ENCODE assay signal across 20 cellular contexts in genomic region chr5:95673076-95673475, GRCh38. TPM values are rescaled to one million over a fixed set of nuclear protein-coding genes. Genes with fewer than 3 reads are reported as not detected.
DNase-seq lines count a peak whose midpoint lies in the region; ATAC-seq, FAIRE-seq and TF ChIP-seq lines count a peak whose summit lies in the region.
"Had no signal": no experiment of that assay in that cellular context is flagged by ENCODE, and none has a peak within 500 bp of the region (broad histone marks: within the 10 kb centered on the region; RNA-seq: fewer than 3 reads in every experiment).

No MANE protein-coding gene starts in this region.

- WGBS in adrenal gland, 4 donors = 42 to 58% (median 52%) methylated on average over 3 of the region's 3 CpGs
- WGBS in pancreas, 2 donors = 48 to 60% methylated on average over 3 of the region's 3 CpGs

- TF ChIP-seq CTCF in adrenal gland (IDR thresholded peaks at IDR 0.05) (no peak), foreskin fibroblast (IDR thresholded peaks at IDR 0.05; ENCODE audit: low read depth, low read length) (no peak), pancreas (IDR thresholded peaks at IDR 0.05) (no peak)

- peak in 3 of 4 donors; percentile 43 to 49 (median 46) for ATAC-seq in pancreas
- no peak for ATAC-seq in GM18498 (IDR thresholded peaks at IDR 0.05; ENCODE audit: unreplicated experiment)

- TF ChIP-seq POLR2A in adrenal gland (IDR thresholded peaks at IDR 0.05) = no peak

- peak; percentile 39 for DNase-seq in EH (ENCODE audit: low read depth)
- peak in 5 of 7 donors; percentile 20 to 56 (median 32) for DNase-seq in adrenal gland
- DNase-seq in foreskin fibroblast = peak; percentile 27 to 68
- no peak for DNase-seq in pancreas
- no peak for DNase-seq in OCI-M2 (lab: John Stamatoyannopoulos, UW; ENCODE audit: unreplicated experiment)
- DNase-seq in stimulated activated CD4-positive, alpha-beta T cell treated with anti-CD3 and anti-CD28 coated beads, Interleukin-15, amount 100 ng/mL, for 24 hours = no peak
- no peak for DNase-seq in NCI-H2107 treated with DMSO at 0.1 percent for 48 hours (lab: John Stamatoyannopoulos, UW; ENCODE audit: unreplicated experiment)
- DNase-seq: activated CD4-positive, CD25-positive, alpha-beta regulatory T cell treated with anti-CD3 and anti-CD28 coated beads, Interleukin-2, amount 50 U/mL, for 72 hours; activated naive CD4-positive, alpha-beta T cell treated with anti-CD3 and anti-CD28 coated beads, Interleukin-2, amount 50 U/mL, for 16 hours; AML-193; DMS153; MM.1S; naive B cell; NCI-H2081; stimulated activated CD4-positive, alpha-beta T cell treated with anti-CD3 and anti-CD28 coated beads, Interleukin-4, amount 100 ng/mL, for 24 hours had no signal

- intact Hi-C loops in adrenal gland (cut with DNase I) = no loop called here
- intact Hi-C loops in pancreas (cut with DNase I) = no loop called here

- H3K4me3 ChIP-seq in adrenal gland (no peak overlapping the region), foreskin fibroblast (ENCODE audit: low read depth in 1 of 2, low read length in 2 of 2) (no peak overlapping the region), pancreas (no peak overlapping the region)
- H3K4me3 ChIP-seq: cardiac muscle cell, heart right ventricle had no signal

- H3K9me3 ChIP-seq in adrenal gland (replicated peaks in 1 of 3) (no peaks in the 10 kb centered on the region), pancreas (no peaks in the 10 kb centered on the region)
- H3K9me3 ChIP-seq: heart right ventricle had no signal

- FAIRE-seq in pancreas (lab: Jason Lieb, UNC) = no peak

- H3K4me1 ChIP-seq in adrenal gland (replicated peaks in 1 of 2) (peaks cover 5 to 22% of the 10 kb centered on the region in 2 donors), pancreas (peaks cover 0 to 4% (median 0%) of the 10 kb centered on the region in 3 donors)

- H3K27ac ChIP-seq in adrenal gland (peak overlapping the region in 1 of 5 donors; percentile 13), pancreas (no peak overlapping the region)
- H3K27ac ChIP-seq: cardiac muscle cell, heart right ventricle had no signal

- no peaks in the 10 kb centered on the region for H3K27me3 ChIP-seq in adrenal gland
- H3K27me3 ChIP-seq in pancreas = no peaks in the 10 kb centered on the region
- H3K27me3 ChIP-seq: cardiac muscle cell, heart right ventricle had no signal

- H3K36me3 ChIP-seq in adrenal gland (replicated peaks in 1 of 2) (no peaks in the 10 kb centered on the region), pancreas (no peaks in the 10 kb centered on the region)
- H3K36me3 ChIP-seq: cardiac muscle cell, heart right ventricle had no signal

RNA-seq across cellular contexts. Expression of gene SPATA9, which starts 9.7 kb away (rescaled TPM):
- total RNA-seq in adrenal gland (1 to 10 TPM in 1 of 8 donors, under 1 TPM in 3, not detected in 4; 0.36 to 1.8 (median 0.59) TPM), pancreas (under 1 TPM; 0.12 to 0.67 (median 0.48) TPM)
- polyA plus RNA-seq in adrenal gland (1 to 10 TPM in 1 of 3 donors, under 1 TPM in 1, not detected in 1; 0.26 to 2.7 TPM), pancreas (1 to 10 TPM in 1 of 2 donors, under 1 TPM in 1; 0.19 to 1.3 TPM)
- total RNA-seq: heart right ventricle; HT1080; T-helper 2 cell treated with Interferon-gamma antibody and Interleukin-4, amounts not matched to agents 100 ng/mL and 5 ng/mL, for 36 hours had no signal

RNA-seq across cellular contexts. Expression of gene RFESD, which starts 26.5 kb away (rescaled TPM):
- 1 to 10 TPM in 6 of 8 donors, under 1 TPM in 2; 0.43 to 3.6 (median 2.6) TPM for total RNA-seq in adrenal gland
- 1 to 10 TPM; 1.9 to 4.8 (median 2.5) TPM for polyA plus RNA-seq in adrenal gland
- 1 to 10 TPM; 1.3 to 2.7 (median 1.7) TPM for total RNA-seq in pancreas
- polyA plus RNA-seq in pancreas = 1 to 10 TPM; 1.1 to 2.8 TPM

RNA-seq across cellular contexts. Expression of gene GPR150, which starts 53.2 kb away (rescaled TPM):
- total RNA-seq in adrenal gland (under 1 TPM; 0.12 to 0.74 (median 0.35) TPM), pancreas (1 to 10 TPM in 4 of 6 donors, under 1 TPM in 2; 0.61 to 5.7 (median 2.4) TPM)
- polyA plus RNA-seq in adrenal gland (under 1 TPM; 0.03 to 0.40 (median 0.11) TPM), pancreas (1 to 10 TPM; 1.4 to 2.1 TPM)
- total RNA-seq: HT1080 had no signal

RNA-seq across cellular contexts. Expression of gene RHOBTB3, which starts 58.1 kb away (rescaled TPM):
- total RNA-seq in adrenal gland (100 to 1,000 TPM in 5 of 8 donors, 10 to 100 TPM in 3; 91.8 to 243 (median 139) TPM), pancreas (100 to 1,000 TPM in 3 of 6 donors, 10 to 100 TPM in 3; 59.6 to 190 (median 93.7) TPM)
- polyA plus RNA-seq in adrenal gland (10 to 100 TPM; 23.9 to 56.9 (median 28.2) TPM), pancreas (10 to 100 TPM; 32.5 to 54.8 TPM)

Comparison
In these comparisons a context has a peak if more than half of its experiments do, and no peak if none do; other contexts are left out.
1. DNase-seq: peak in EH (single experiment), adrenal gland (5 of 7) and foreskin fibroblast (2 of 2); none in pancreas (0 of 6), OCI-M2 (single experiment), stimulated activated CD4-positive, alpha-beta T cell treated with anti-CD3 and anti-CD28 coated beads, Interleukin-15, amount 100 ng/mL, for 24 hours (single experiment) and NCI-H2107 treated with DMSO at 0.1 percent for 48 hours (single experiment).